8 cellular contexts compared by ENCODE assay signal in the genomic region with DNA sequence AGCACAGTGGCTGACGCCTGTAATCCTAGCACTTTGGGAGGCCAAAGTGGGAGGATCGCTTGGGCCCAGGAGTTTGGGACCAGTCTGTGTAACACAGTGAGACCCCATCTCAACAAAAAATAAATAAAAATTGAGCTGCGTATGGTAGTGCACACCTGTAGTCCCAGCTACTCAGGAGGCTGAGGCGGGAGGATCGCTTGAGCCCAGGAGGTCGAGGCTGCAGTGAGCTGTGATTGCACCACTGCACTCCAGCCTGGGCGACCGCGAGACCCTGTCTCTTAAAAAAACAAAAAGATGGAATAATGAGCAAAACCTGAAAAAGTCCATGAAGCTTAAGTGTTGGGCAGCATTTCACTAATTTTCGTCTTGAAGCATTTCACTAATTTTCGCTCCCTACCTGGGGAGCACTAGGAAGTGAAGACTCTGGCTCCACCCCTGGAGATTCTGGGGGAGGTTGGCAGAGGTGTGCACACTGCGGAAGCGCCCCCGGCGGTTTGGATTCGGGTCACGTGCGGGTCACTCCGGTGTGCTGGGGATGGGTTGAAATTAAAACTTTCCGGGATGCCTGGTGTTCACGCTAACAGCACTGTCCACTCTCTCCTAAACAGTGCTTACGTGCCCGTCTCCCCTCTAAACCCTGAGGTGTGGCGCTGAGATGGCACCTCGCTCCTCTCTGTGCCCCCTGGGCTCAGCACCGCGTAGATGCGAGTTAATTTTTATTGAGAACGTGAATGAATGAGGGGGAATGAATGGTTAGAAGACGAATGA. TPM values are rescaled to one million over a fixed set of nuclear protein-coding genes. Genes with fewer than 3 reads are reported as not detected.
A peak's percentile ranks its signal among the peaks of the same experiment; 100 is the strongest.
DNase-seq lines count a peak whose midpoint lies in the region; ATAC-seq, FAIRE-seq and TF ChIP-seq lines count a peak whose summit lies in the region.

No MANE protein-coding gene starts in this region.

- FAIRE-seq in GM12892 (lab: Jason Lieb, UNC) = no peak

- no peaks in the 10 kb centered on the region for H3K27me3 ChIP-seq in CD4-positive, alpha-beta T cell (ENCODE audit: control insufficient read depth, insufficient read depth, low read length)

- CTCF ChIA-PET in CD4-positive, alpha-beta T cell (lab: Charles Lee) = interaction anchor here (1.5 to 2.1 kb wide), 2 partner anchors 8 to 17 kb away, joined by 4 to 7 read pairs; no protein-coding TSS in a partner anchor
- CTCF ChIA-PET in activated CD4-positive, alpha-beta memory T cell treated with anti-CD3 and anti-CD28 coated beads for 36 hours (lab: Charles Lee) = interaction anchor here (0.6 to 2.2 kb wide), 3 partner anchors 37 to 100 kb away, joined by 3 to 15 read pairs (median 4); a partner anchor contains a TSS

- intact Hi-C loops in CD4-positive, alpha-beta T cell (cut with DNase I, micrococcal nuclease) = loop anchor here (2.0 to 5.0 kb wide), 4 partner anchors 23 to 256 kb away; a partner anchor contains a TSS
- intact Hi-C loops in activated CD4-positive, alpha-beta memory T cell treated with anti-CD3 and anti-CD28 coated beads for 36 hours (cut with micrococcal nuclease) = loop anchor here (1.0 to 2.0 kb wide), 2 partner anchors 19 to 36 kb away; a partner anchor contains a TSS
- intact Hi-C loops in left ventricle myocardium superior (cut with micrococcal nuclease) = no loop called here

- no peaks in the 10 kb centered on the region for H3K36me3 Mint-ChIP-seq in CD4-positive, alpha-beta T cell (ENCODE audit: low read depth)
- H3K36me3 Mint-ChIP-seq in activated CD4-positive, alpha-beta memory T cell treated with anti-CD3 and anti-CD28 coated beads for 36 hours = no peaks in the 10 kb centered on the region

- ATAC-seq in CD4-positive, alpha-beta T cell (ENCODE audit: poor library complexity) = peak; percentile 10
- ATAC-seq in GM19035 (IDR thresholded peaks at IDR 0.05; ENCODE audit: unreplicated experiment) = peak; percentile 7
- ATAC-seq in HG03460 (IDR thresholded peaks at IDR 0.05; ENCODE audit: unreplicated experiment) = peak; percentile 9
- ATAC-seq in left ventricle myocardium superior = peak; percentile 6

- POLR2A ChIA-PET in CD4-positive, alpha-beta T cell (lab: Charles Lee) = interaction anchor here (1.5 kb wide), 1 partner anchor 100 kb away, joined by 12 read pairs; a partner anchor contains a TSS
- POLR2A ChIA-PET in activated CD4-positive, alpha-beta memory T cell treated with anti-CD3 and anti-CD28 coated beads for 36 hours (lab: Charles Lee) = interaction anchor here (0.7 to 1.5 kb wide), 2 partner anchors 47 to 99 kb away, joined by 3 read pairs; a partner anchor contains a TSS

- TF ChIP-seq CTCF in CD4-positive, alpha-beta T cell (IDR thresholded peaks at IDR 0.05) = no peak

- no peaks in the 10 kb centered on the region for H3K9me3 Mint-ChIP-seq in CD4-positive, alpha-beta T cell
- no peaks in the 10 kb centered on the region for H3K9me3 Mint-ChIP-seq in activated CD4-positive, alpha-beta memory T cell treated with anti-CD3 and anti-CD28 coated beads for 36 hours

- H3K27me3 Mint-ChIP-seq in CD4-positive, alpha-beta T cell = no peaks in the 10 kb centered on the region
- H3K27me3 Mint-ChIP-seq in activated CD4-positive, alpha-beta memory T cell treated with anti-CD3 and anti-CD28 coated beads for 36 hours = no peaks in the 10 kb centered on the region

- H3K9me3 ChIP-seq in CD4-positive, alpha-beta T cell (ENCODE audit: control insufficient read depth, low read length) = no peaks in the 10 kb centered on the region

- H3K4me3 Mint-ChIP-seq in CD4-positive, alpha-beta T cell = peak overlapping the region; percentile 88
- H3K4me3 Mint-ChIP-seq in activated CD4-positive, alpha-beta memory T cell treated with anti-CD3 and anti-CD28 coated beads for 36 hours = peak overlapping the region; percentile 79

- no peak for TF ChIP-seq POLR2A in GM12892 (IDR thresholded peaks at IDR 0.05; ENCODE audit: low read depth, low read length)

- DNase-seq in CD4-positive, alpha-beta T cell = no peak
- peak; percentile 46 for DNase-seq in activated CD4-positive, alpha-beta memory T cell treated with anti-CD3 and anti-CD28 coated beads for 36 hours
- no peak for DNase-seq in left ventricle myocardium superior
- DNase-seq in SKM-1 treated with dmso at 0.1 percent for 144 hours (lab: John Stamatoyannopoulos, UW; ENCODE audit: unreplicated experiment) = no peak
- DNase-seq in GM12892 (ENCODE audit: insufficient read length) = no peak

- H3K4me3 ChIP-seq in skin epidermis = peak overlapping the region; percentile 53 to 86 (median 70)

- H3K27ac Mint-ChIP-seq in CD4-positive, alpha-beta T cell = peak overlapping the region; percentile 45
- H3K27ac Mint-ChIP-seq in activated CD4-positive, alpha-beta memory T cell treated with anti-CD3 and anti-CD28 coated beads for 36 hours = peak overlapping the region; percentile 54

- H3K4me1 Mint-ChIP-seq in CD4-positive, alpha-beta T cell (ENCODE audit: low read depth) = peaks cover 26% of the 10 kb centered on the region
- H3K4me1 Mint-ChIP-seq in activated CD4-positive, alpha-beta memory T cell treated with anti-CD3 and anti-CD28 coated beads for 36 hours (ENCODE audit: low read depth) = peaks cover 23% of the 10 kb centered on the region

- H3K27ac ChIP-seq in CD4-positive, alpha-beta T cell (ENCODE audit: low read depth, low read length) = peak overlapping the region; percentile 44
- H3K27ac ChIP-seq in skin epidermis = peak overlapping the region in 13 of 21 experiments; percentile 2 to 84 (median 71)

RNA-seq across cellular contexts. Expression of a gene that starts 0.9 kb away (rescaled TPM):
- 10 to 100 TPM; 11.8 to 14.0 TPM for total RNA-seq in CD4-positive, alpha-beta T cell
- 10 to 100 TPM; 15.4 to 17.3 TPM for total RNA-seq in activated CD4-positive, alpha-beta memory T cell treated with anti-CD3 and anti-CD28 coated beads for 36 hours
- 26.5 TPM for total RNA-seq in left ventricle myocardium superior
- polyA plus RNA-seq in GM12892 (2012; ENCODE audit: missing spikeins) = 16.0 TPM

RNA-seq across cellular contexts. Expression of a gene that starts 20.9 kb away (rescaled TPM):
- not detected for total RNA-seq in CD4-positive, alpha-beta T cell
- under 1 TPM; 0.21 to 0.27 TPM for total RNA-seq in activated CD4-positive, alpha-beta memory T cell treated with anti-CD3 and anti-CD28 coated beads for 36 hours
- 14.5 TPM for total RNA-seq in left ventricle myocardium superior
- polyA plus RNA-seq in GM12892 (2012; ENCODE audit: missing spikeins) = 0.40 TPM

RNA-seq across cellular contexts. Expression of a gene that starts 36.5 kb away (rescaled TPM):
- 100 to 1,000 TPM in 1 of 2 experiments, 10 to 100 TPM in 1; 89.1 to 105 TPM for total RNA-seq in CD4-positive, alpha-beta T cell
- 100 to 1,000 TPM; 559 to 581 TPM for total RNA-seq in activated CD4-positive, alpha-beta memory T cell treated with anti-CD3 and anti-CD28 coated beads for 36 hours
- total RNA-seq in left ventricle myocardium superior = 1,107 TPM
- polyA plus RNA-seq in GM12892 (2012; ENCODE audit: missing spikeins) = 284 TPM

RNA-seq across cellular contexts. Expression of a gene that starts 48.3 kb away (rescaled TPM):
- 10 to 100 TPM; 57.5 to 60.0 TPM for total RNA-seq in CD4-positive, alpha-beta T cell
- 10 to 100 TPM; 69.5 to 72.2 TPM for total RNA-seq in activated CD4-positive, alpha-beta memory T cell treated with anti-CD3 and anti-CD28 coated beads for 36 hours
- 54.4 TPM for total RNA-seq in left ventricle myocardium superior
- 84.1 TPM for polyA plus RNA-seq in GM12892 (2012; ENCODE audit: missing spikeins)

Comparison
In these comparisons a context has a peak if more than half of its experiments do, and no peak if none do; other contexts are left out.
1. RNA of a gene that starts 20.9 kb away (total RNA-seq): 14.5 TPM in left ventricle myocardium superior (single experiment); 0.21 to 0.27 TPM in activated CD4-positive, alpha-beta memory T cell treated with anti-CD3 and anti-CD28 coated beads for 36 hours and not detected in CD4-positive, alpha-beta T cell; every median in the first group is over 10 times any median in the second.
2. RNA of a gene that starts 36.5 kb away (total RNA-seq): 1,107 TPM in left ventricle myocardium superior (single experiment) and 559 to 581 TPM in activated CD4-positive, alpha-beta memory T cell treated with anti-CD3 and anti-CD28 coated beads for 36 hours; 89.1 to 105 TPM in CD4-positive, alpha-beta T cell; every median in the first group is over 4 times any median in the second.
3. Peak in every context shown above with its lines, with median percentiles within 50 percentile points of each other: ATAC-seq.